Comparison of ENCODE assay signal across 1 cellular context in genomic region chr19:55206664-55207500, GRCh38.
TF ChIP-seq lines count a peak whose summit lies in the region.

No MANE protein-coding gene starts in this region.

TF ChIP-seq in HEK293, 187 proteins besides CTCF, POLR2A, EP300 and RAD21 (continued from another document and continues in another):
- TF ChIP-seq, protein P1, sequence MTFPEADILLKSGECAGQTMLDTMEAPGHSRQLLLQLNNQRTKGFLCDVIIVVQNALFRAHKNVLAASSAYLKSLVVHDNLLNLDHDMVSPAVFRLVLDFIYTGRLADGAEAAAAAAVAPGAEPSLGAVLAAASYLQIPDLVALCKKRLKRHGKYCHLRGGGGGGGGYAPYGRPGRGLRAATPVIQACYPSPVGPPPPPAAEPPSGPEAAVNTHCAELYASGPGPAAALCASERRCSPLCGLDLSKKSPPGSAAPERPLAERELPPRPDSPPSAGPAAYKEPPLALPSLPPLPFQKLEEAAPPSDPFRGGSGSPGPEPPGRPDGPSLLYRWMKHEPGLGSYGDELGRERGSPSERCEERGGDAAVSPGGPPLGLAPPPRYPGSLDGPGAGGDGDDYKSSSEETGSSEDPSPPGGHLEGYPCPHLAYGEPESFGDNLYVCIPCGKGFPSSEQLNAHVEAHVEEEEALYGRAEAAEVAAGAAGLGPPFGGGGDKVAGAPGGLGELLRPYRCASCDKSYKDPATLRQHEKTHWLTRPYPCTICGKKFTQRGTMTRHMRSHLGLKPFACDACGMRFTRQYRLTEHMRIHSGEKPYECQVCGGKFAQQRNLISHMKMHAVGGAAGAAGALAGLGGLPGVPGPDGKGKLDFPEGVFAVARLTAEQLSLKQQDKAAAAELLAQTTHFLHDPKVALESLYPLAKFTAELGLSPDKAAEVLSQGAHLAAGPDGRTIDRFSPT (tag by site-specific recombination; IDR thresholded peaks at IDR 0.05): peak; percentile 29; the same call in 1 of the 2 replicates
- TF ChIP-seq ZNF350 (tag by site-specific recombination; IDR thresholded peaks at IDR 0.05) (no peak), ZBTB7A (tag by site-specific recombination; IDR thresholded peaks at IDR 0.05; ENCODE audit: low read depth) (no peak), HOXC10 (CRISPR knock-in tag; IDR thresholded peaks at IDR 0.05) (no peak), ZIC2 (tag by site-specific recombination; IDR thresholded peaks at IDR 0.05) (peak; percentile 87), TRIM28 (IDR thresholded peaks at IDR 0.05; ENCODE audit: borderline replicate concordance, low read length) (no peak), GLIS2 (tag by site-specific recombination; IDR thresholded peaks at IDR 0.05) (peak; percentile 66), KLF7 (tag by site-specific recombination; IDR thresholded peaks at IDR 0.05; ENCODE audit: borderline replicate concordance) (peak; percentile 31; the same call in 1 of the 2 replicates), PATZ1 (tag by site-specific recombination; IDR thresholded peaks at IDR 0.05) (peak; percentile 73), ZNF324 (tag by site-specific recombination; IDR thresholded peaks at IDR 0.05) (no peak), ZNF548 (tag by site-specific recombination; IDR thresholded peaks at IDR 0.05) (no peak), KLF9 (tag by site-specific recombination; IDR thresholded peaks at IDR 0.05; ENCODE audit: low read depth) (peak; percentile 87), KLF8 (tag by site-specific recombination; IDR thresholded peaks at IDR 0.05) (peak; percentile 61; the same call in 1 of the 2 replicates), ZNF513 (tag by site-specific recombination; IDR thresholded peaks at IDR 0.05) (no peak), GLI4 (tag by site-specific recombination; IDR thresholded peaks at IDR 0.05) (no peak), SP3 (tag by site-specific recombination; IDR thresholded peaks at IDR 0.05) (peak; percentile 88), SP7 (tag by site-specific recombination; IDR thresholded peaks at IDR 0.05) (peak; percentile 76), ZNF221 (tag by site-specific recombination; IDR thresholded peaks at IDR 0.05; ENCODE audit: borderline replicate concordance) (no peak), BCL11A (tag by site-specific recombination; IDR thresholded peaks at IDR 0.05; ENCODE audit: low read depth) (peak; percentile 24; the same call in 1 of the 2 replicates), ZBTB17 (tag by site-specific recombination; IDR thresholded peaks at IDR 0.05) (peak; percentile 83), YY1 (tag by site-specific recombination; IDR thresholded peaks at IDR 0.05) (no peak), ZNF366 (tag by site-specific recombination; conservative IDR thresholded peaks at IDR 0.05) (peak; percentile 71), ZNF174 (tag by site-specific recombination; IDR thresholded peaks at IDR 0.05) (no peak), RBAK (tag by site-specific recombination; IDR thresholded peaks at IDR 0.05) (no peak), ZFP69B (tag by site-specific recombination; IDR thresholded peaks at IDR 0.05) (0 out of 2 replicates have a peak, but pooled peaks have one; percentile 12), GLIS1 (tag by site-specific recombination; IDR thresholded peaks at IDR 0.05) (peak; percentile 84), FEZF1 (tag by site-specific recombination; IDR thresholded peaks at IDR 0.05) (peak; percentile 26; the same call in 1 of the 2 replicates), ZFHX2 (tag by site-specific recombination; conservative IDR thresholded peaks at IDR 0.05) (peak; percentile 55), ZNF707 (tag by site-specific recombination; IDR thresholded peaks at IDR 0.05) (no peak), SCRT2 (tag by site-specific recombination; IDR thresholded peaks at IDR 0.05) (peak; percentile 49; the same call in 1 of the 2 replicates), ZXDB (tag by site-specific recombination; IDR thresholded peaks at IDR 0.05) (peak; percentile 54; the same call in 1 of the 2 replicates), ZNF2 (tag by site-specific recombination; IDR thresholded peaks at IDR 0.05) (no peak), ZBTB10 (tag by site-specific recombination; IDR thresholded peaks at IDR 0.05) (peak; percentile 64; the same call in 1 of the 2 replicates), ZNF19 (tag by site-specific recombination; IDR thresholded peaks at IDR 0.05; ENCODE audit: low read depth) (no peak), ZNF660 (tag by site-specific recombination; IDR thresholded peaks at IDR 0.05) (0 out of 2 replicates have a peak, but pooled peaks have one; percentile 33), IKZF3 (tag by site-specific recombination; IDR thresholded peaks at IDR 0.05) (peak; percentile 50; the same call in 1 of the 2 replicates), ZSCAN18 (tag by site-specific recombination; IDR thresholded peaks at IDR 0.05) (no peak), ZNF623 (tag by site-specific recombination; IDR thresholded peaks at IDR 0.05) (no peak), ZEB2 (tag by site-specific recombination; IDR thresholded peaks at IDR 0.05) (peak; percentile 52; the same call in 1 of the 2 replicates), KLF16 (tag by site-specific recombination; IDR thresholded peaks at IDR 0.05) (peak; percentile 38; the same call in 1 of the 2 replicates)
- TF ChIP-seq, protein P2, sequence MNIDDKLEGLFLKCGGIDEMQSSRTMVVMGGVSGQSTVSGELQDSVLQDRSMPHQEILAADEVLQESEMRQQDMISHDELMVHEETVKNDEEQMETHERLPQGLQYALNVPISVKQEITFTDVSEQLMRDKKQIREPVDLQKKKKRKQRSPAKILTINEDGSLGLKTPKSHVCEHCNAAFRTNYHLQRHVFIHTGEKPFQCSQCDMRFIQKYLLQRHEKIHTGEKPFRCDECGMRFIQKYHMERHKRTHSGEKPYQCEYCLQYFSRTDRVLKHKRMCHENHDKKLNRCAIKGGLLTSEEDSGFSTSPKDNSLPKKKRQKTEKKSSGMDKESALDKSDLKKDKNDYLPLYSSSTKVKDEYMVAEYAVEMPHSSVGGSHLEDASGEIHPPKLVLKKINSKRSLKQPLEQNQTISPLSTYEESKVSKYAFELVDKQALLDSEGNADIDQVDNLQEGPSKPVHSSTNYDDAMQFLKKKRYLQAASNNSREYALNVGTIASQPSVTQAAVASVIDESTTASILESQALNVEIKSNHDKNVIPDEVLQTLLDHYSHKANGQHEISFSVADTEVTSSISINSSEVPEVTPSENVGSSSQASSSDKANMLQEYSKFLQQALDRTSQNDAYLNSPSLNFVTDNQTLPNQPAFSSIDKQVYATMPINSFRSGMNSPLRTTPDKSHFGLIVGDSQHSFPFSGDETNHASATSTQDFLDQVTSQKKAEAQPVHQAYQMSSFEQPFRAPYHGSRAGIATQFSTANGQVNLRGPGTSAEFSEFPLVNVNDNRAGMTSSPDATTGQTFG (tag by site-specific recombination; IDR thresholded peaks at IDR 0.05; ENCODE audit: borderline replicate concordance): no peak
- TF ChIP-seq, protein P3, sequence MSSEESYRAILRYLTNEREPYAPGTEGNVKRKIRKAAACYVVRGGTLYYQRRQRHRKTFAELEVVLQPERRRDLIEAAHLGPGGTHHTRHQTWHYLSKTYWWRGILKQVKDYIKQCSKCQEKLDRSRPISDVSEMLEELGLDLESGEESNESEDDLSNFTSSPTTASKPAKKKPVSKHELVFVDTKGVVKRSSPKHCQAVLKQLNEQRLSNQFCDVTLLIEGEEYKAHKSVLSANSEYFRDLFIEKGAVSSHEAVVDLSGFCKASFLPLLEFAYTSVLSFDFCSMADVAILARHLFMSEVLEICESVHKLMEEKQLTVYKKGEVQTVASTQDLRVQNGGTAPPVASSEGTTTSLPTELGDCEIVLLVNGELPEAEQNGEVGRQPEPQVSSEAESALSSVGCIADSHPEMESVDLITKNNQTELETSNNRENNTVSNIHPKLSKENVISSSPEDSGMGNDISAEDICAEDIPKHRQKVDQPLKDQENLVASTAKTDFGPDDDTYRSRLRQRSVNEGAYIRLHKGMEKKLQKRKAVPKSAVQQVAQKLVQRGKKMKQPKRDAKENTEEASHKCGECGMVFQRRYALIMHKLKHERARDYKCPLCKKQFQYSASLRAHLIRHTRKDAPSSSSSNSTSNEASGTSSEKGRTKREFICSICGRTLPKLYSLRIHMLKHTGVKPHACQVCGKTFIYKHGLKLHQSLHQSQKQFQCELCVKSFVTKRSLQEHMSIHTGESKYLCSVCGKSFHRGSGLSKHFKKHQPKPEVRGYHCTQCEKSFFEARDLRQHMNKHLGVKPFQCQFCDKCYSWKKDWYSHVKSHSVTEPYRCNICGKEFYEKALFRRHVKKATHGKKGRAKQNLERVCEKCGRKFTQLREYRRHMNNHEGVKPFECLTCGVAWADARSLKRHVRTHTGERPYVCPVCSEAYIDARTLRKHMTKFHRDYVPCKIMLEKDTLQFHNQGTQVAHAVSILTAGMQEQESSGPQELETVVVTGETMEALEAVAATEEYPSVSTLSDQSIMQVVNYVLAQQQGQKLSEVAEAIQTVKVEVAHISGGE (tag by site-specific recombination; conservative IDR thresholded peaks at IDR 0.05; ENCODE audit: low read depth): no peak
- TF ChIP-seq, protein P4, sequence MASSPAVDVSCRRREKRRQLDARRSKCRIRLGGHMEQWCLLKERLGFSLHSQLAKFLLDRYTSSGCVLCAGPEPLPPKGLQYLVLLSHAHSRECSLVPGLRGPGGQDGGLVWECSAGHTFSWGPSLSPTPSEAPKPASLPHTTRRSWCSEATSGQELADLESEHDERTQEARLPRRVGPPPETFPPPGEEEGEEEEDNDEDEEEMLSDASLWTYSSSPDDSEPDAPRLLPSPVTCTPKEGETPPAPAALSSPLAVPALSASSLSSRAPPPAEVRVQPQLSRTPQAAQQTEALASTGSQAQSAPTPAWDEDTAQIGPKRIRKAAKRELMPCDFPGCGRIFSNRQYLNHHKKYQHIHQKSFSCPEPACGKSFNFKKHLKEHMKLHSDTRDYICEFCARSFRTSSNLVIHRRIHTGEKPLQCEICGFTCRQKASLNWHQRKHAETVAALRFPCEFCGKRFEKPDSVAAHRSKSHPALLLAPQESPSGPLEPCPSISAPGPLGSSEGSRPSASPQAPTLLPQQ (tag by site-specific recombination; IDR thresholded peaks at IDR 0.05): peak; percentile 31; the same call in 1 of the 2 replicates
- TF ChIP-seq, protein P5, sequence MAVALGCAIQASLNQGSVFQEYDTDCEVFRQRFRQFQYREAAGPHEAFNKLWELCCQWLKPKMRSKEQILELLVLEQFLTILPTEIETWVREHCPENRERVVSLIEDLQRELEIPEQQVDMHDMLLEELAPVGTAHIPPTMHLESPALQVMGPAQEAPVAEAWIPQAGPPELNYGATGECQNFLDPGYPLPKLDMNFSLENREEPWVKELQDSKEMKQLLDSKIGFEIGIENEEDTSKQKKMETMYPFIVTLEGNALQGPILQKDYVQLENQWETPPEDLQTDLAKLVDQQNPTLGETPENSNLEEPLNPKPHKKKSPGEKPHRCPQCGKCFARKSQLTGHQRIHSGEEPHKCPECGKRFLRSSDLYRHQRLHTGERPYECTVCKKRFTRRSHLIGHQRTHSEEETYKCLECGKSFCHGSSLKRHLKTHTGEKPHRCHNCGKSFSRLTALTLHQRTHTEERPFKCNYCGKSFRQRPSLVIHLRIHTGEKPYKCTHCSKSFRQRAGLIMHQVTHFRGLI (tag by site-specific recombination; IDR thresholded peaks at IDR 0.05): no peak
